8 cellular contexts compared by ENCODE assay signal in genomic region chr12:42144424-42145196, GRCh38. TPM values are rescaled to one million over a fixed set of nuclear protein-coding genes. Genes with fewer than 3 reads are reported as not detected.
DNase-seq lines count a peak whose midpoint lies in the region; ATAC-seq and TF ChIP-seq lines count a peak whose summit lies in the region.

Gene GXYLT1, minus strand, starts transcription at chr12:42144874. Its CDS starts 228 bp downstream, at chr12:42144646.

- H3K27ac Mint-ChIP-seq in activated naive CD8-positive, alpha-beta T cell treated with anti-CD3 and anti-CD28 coated beads for 36 hours: peak within 1 kb of the TSS; percentile 77

- H3K9me3 ChIP-seq in ovary: no peaks in the 10 kb centered on the region
- H3K9me3 ChIP-seq in thymus (ENCODE audit: control insufficient read depth): no peaks in the 10 kb centered on the region

- H3K27me3 ChIP-seq in ovary: no peaks in the 10 kb centered on the region
- H3K27me3 ChIP-seq in thymus (ENCODE audit: control insufficient read depth, insufficient read depth): no peaks in the 10 kb centered on the region

- no peaks in the 10 kb centered on the region for H3K9me3 Mint-ChIP-seq in activated naive CD8-positive, alpha-beta T cell treated with anti-CD3 and anti-CD28 coated beads for 36 hours

- no peak for TF ChIP-seq EP300 in ovary (IDR thresholded peaks at IDR 0.05)

- intact Hi-C loops in head of caudate nucleus (cut with DNase I) (loop anchor here (5.0 kb wide), 2 partner anchors 93 to 183 kb away; partner anchors contain the start of genes PPHLN1, YAF2 and ZCRB1), ovary (cut with DNase I) (loop anchor here in 1 of 4 donors (10.0 kb wide), 1 partner anchor 440 kb away; the partner anchor contains the start of gene PRICKLE1)

- H3K4me1 ChIP-seq in ovary (ENCODE audit: insufficient read depth): peaks cover 2% of the 10 kb centered on the region
- peaks cover 9% of the 10 kb centered on the region for H3K4me1 ChIP-seq in thymus (ENCODE audit: control insufficient read depth, insufficient read depth, low read length)

- H3K27me3 Mint-ChIP-seq in activated naive CD8-positive, alpha-beta T cell treated with anti-CD3 and anti-CD28 coated beads for 36 hours: no peaks in the 10 kb centered on the region

- POLR2A ChIA-PET in GM10248 (lab: Yijun Ruan, JAX): interaction anchor here (0.6 kb wide), 1 partner anchor 11 kb away, joined by 3 read pairs; no protein-coding TSS in a partner anchor

- peak within 1 kb of the TSS; percentile 96 for H3K4me3 Mint-ChIP-seq in activated naive CD8-positive, alpha-beta T cell treated with anti-CD3 and anti-CD28 coated beads for 36 hours

- TF ChIP-seq POLR2A in ovary (IDR thresholded peaks at IDR 0.05): peak; percentile 64

- peaks cover 37% of the 10 kb centered on the region for H3K4me1 Mint-ChIP-seq in activated naive CD8-positive, alpha-beta T cell treated with anti-CD3 and anti-CD28 coated beads for 36 hours

- CTCF ChIA-PET in GM10248 (lab: Yijun Ruan, JAX): interaction anchor here (0.9 to 1.8 kb wide), 9 partner anchors 12 to 227 kb away, joined by 3 to 7 read pairs (median 4); no protein-coding TSS in a partner anchor

- 1 to 2% (median 1%) methylated on average over 62 to 101 of the region's 104 CpGs for WGBS in ovary, 3 donors
- under 1% methylated on average over 104 of the region's 104 CpGs for WGBS in thymus

- peak within 1 kb of the TSS; percentile 80 to 84 for H3K27ac ChIP-seq in ovary
- H3K27ac ChIP-seq in thymus (ENCODE audit: low read depth): peak within 1 kb of the TSS; percentile 83

- peaks cover 3% of the 10 kb centered on the region for H3K36me3 Mint-ChIP-seq in activated naive CD8-positive, alpha-beta T cell treated with anti-CD3 and anti-CD28 coated beads for 36 hours

- ATAC-seq in HG02588 (IDR thresholded peaks at IDR 0.05; ENCODE audit: unreplicated experiment): peak; percentile 93

- H3K4me3 ChIP-seq in ovary: peak within 1 kb of the TSS; percentile 64
- peak within 1 kb of the TSS; percentile 79 for H3K4me3 ChIP-seq in thymus (ENCODE audit: low read length)

- DNase-seq in GM10248 (ENCODE audit: extremely low spot score) (peak; percentile 95), NCI-H1092 (lab: John Stamatoyannopoulos, UW) (peak; percentile 90), SKM-1 (lab: John Stamatoyannopoulos, UW; ENCODE audit: unreplicated experiment) (peak; percentile 50), head of caudate nucleus (peak; percentile 46 to 94 (median 87)), ovary (peak; percentile 84 to 93 (median 90))
- peak; percentile 86 for DNase-seq in activated naive CD8-positive, alpha-beta T cell treated with anti-CD3 and anti-CD28 coated beads for 36 hours

- TF ChIP-seq CTCF in GM10248 (IDR thresholded peaks at IDR 0.05; ENCODE audit: control extremely low read depth, extremely low read depth, low read depth, missing control alignments): no peak
- TF ChIP-seq CTCF in ovary (IDR thresholded peaks at IDR 0.05): peak in 1 of 3 donors; percentile 11

- H3K36me3 ChIP-seq in ovary: no peaks in the 10 kb centered on the region
- no peaks in the 10 kb centered on the region for H3K36me3 ChIP-seq in thymus (ENCODE audit: control insufficient read depth, insufficient read depth)

RNA-seq across cellular contexts. Expression of gene GXYLT1, which starts in this region (rescaled TPM):
- 1 to 10 TPM; 7.0 to 7.1 TPM for total RNA-seq in activated naive CD8-positive, alpha-beta T cell treated with anti-CD3 and anti-CD28 coated beads for 36 hours
- 10 to 100 TPM in 6 of 7 donors, 1 to 10 TPM in 1; 9.8 to 15.4 (median 12.7) TPM for total RNA-seq in ovary
- 1 to 10 TPM; 3.8 to 9.1 TPM for polyA plus RNA-seq in ovary
- polyA plus RNA-seq in thymus: 3.7 TPM

Comparison
In these comparisons a context has a peak if more than half of its experiments do, and no peak if none do; other contexts are left out.
1. Peak in every context shown above with its lines: DNase-seq, ATAC-seq, H3K4me3 ChIP-seq and H3K27ac ChIP-seq.